9 cellular contexts compared by ENCODE assay signal in genomic region chr17:75826561-75827290, GRCh38. TPM values are rescaled to one million over a fixed set of nuclear protein-coding genes. Genes with fewer than 3 reads are reported as not detected.
DNase-seq lines count a peak whose midpoint lies in the region; ATAC-seq lines count a peak whose summit lies in the region.
"Had no signal": no experiment of that assay in that cellular context is flagged by ENCODE, and none has a peak within 500 bp of the region (broad histone marks: within the 10 kb centered on the region; RNA-seq: fewer than 3 reads in every experiment).

No MANE protein-coding gene starts in this region.

- DNase-seq in H7 (peak; percentile 76), GF-D8 (lab: John Stamatoyannopoulos, UW) (no peak), NK-92 (lab: John Stamatoyannopoulos, UW; ENCODE audit: unreplicated experiment) (no peak), NCI-H2227 treated with DMSO at 0.1 percent for 48 hours (lab: John Stamatoyannopoulos, UW) (no peak)
- no peak for DNase-seq in activated CD8-positive, alpha-beta T cell treated with anti-CD3 and anti-CD28 coated beads, Interleukin-2, amount 10 ng/mL, durations not matched to agents 7 days and 5 days
- DNase-seq in stimulated activated effector memory CD8-positive, alpha-beta T cell treated with anti-CD3 and anti-CD28 coated beads, Interleukin-12 subunit alpha, Interleukin-12 subunit beta, amount 100 ng/mL, for 72 hours (ENCODE audit: low spot score in 2 of 2): no peak

- H3K27me3 Mint-ChIP-seq in activated CD8-positive, alpha-beta T cell treated with anti-CD3 and anti-CD28 coated beads, Interleukin-2, amount 10 ng/mL, durations not matched to agents 7 days and 5 days (ENCODE audit: low read depth): no peaks in the 10 kb centered on the region

- no peak overlapping the region for H3K4me3 ChIP-seq in H7 (ENCODE audit: insufficient read depth, low read depth, low read length)
- no peak overlapping the region for H3K4me3 ChIP-seq in iPS-15b (ENCODE audit: low read depth, low read length)

- peaks cover 39% of the 10 kb centered on the region for H3K36me3 Mint-ChIP-seq in activated CD8-positive, alpha-beta T cell treated with anti-CD3 and anti-CD28 coated beads, Interleukin-2, amount 10 ng/mL, durations not matched to agents 7 days and 5 days (ENCODE audit: low read depth)
- peaks cover 85% of the 10 kb centered on the region for H3K36me3 Mint-ChIP-seq in stimulated activated effector memory CD8-positive, alpha-beta T cell treated with anti-CD3 and anti-CD28 coated beads, Interleukin-12 subunit alpha, Interleukin-12 subunit beta, amount 100 ng/mL, for 72 hours

- H3K36me3 ChIP-seq in H7 (replicated peaks; ENCODE audit: control insufficient read depth, insufficient read depth, low read length): peaks cover 14% of the 10 kb centered on the region
- peaks cover 20% of the 10 kb centered on the region for H3K36me3 ChIP-seq in iPS-15b (ENCODE audit: control insufficient read depth, insufficient read depth, low read length)

- POLR2A ChIA-PET in activated CD8-positive, alpha-beta T cell treated with anti-CD3 and anti-CD28 coated beads, Interleukin-2, amount 10 ng/mL, durations not matched to agents 7 days and 5 days (lab: Charles Lee): interaction anchor here (0.8 to 17.8 kb wide), 9 partner anchors 10 to 193 kb away, joined by 3 to 205 read pairs (median 4); partner anchors contain the start of genes GALK1, UNC13D, UNK and WBP2

- H3K9me3 Mint-ChIP-seq in activated CD8-positive, alpha-beta T cell treated with anti-CD3 and anti-CD28 coated beads, Interleukin-2, amount 10 ng/mL, durations not matched to agents 7 days and 5 days (ENCODE audit: insufficient read depth): no peaks in the 10 kb centered on the region
- H3K9me3 Mint-ChIP-seq in stimulated activated effector memory CD8-positive, alpha-beta T cell treated with anti-CD3 and anti-CD28 coated beads, Interleukin-12 subunit alpha, Interleukin-12 subunit beta, amount 100 ng/mL, for 72 hours: no peaks in the 10 kb centered on the region
- H3K9me3 Mint-ChIP-seq: activated T-helper 2 cell treated with anti-CD3 and anti-CD28 coated beads, Interferon-gamma antibody, Interleukin-2, Interleukin-4, amounts not matched to agents 10 μg/mL and 5 μg/mL and 100 μg/mL, durations not matched to agents 14 hours and 24 hours and 36 hours had no signal

- H3K27me3 ChIP-seq in H7 (ENCODE audit: control insufficient read depth, insufficient read depth, low read length): no peaks in the 10 kb centered on the region
- H3K27me3 ChIP-seq in iPS-15b (ENCODE audit: control insufficient read depth, insufficient read depth, low read length): no peaks in the 10 kb centered on the region

- peak overlapping the region; percentile 99 for H3K27ac Mint-ChIP-seq in activated CD8-positive, alpha-beta T cell treated with anti-CD3 and anti-CD28 coated beads, Interleukin-2, amount 10 ng/mL, durations not matched to agents 7 days and 5 days
- H3K27ac Mint-ChIP-seq in stimulated activated effector memory CD8-positive, alpha-beta T cell treated with anti-CD3 and anti-CD28 coated beads, Interleukin-12 subunit alpha, Interleukin-12 subunit beta, amount 100 ng/mL, for 72 hours: peak overlapping the region; percentile 92
- H3K27ac Mint-ChIP-seq: activated T-helper 2 cell treated with anti-CD3 and anti-CD28 coated beads, Interferon-gamma antibody, Interleukin-2, Interleukin-4, amounts not matched to agents 10 μg/mL and 5 μg/mL and 100 μg/mL, durations not matched to agents 14 hours and 24 hours and 36 hours had no signal

- peak overlapping the region; percentile 37 for H3K9ac ChIP-seq in iPS-15b (ENCODE audit: low read depth, low read length)

- no peaks in the 10 kb centered on the region for H3K9me3 ChIP-seq in iPS-15b (ENCODE audit: control insufficient read depth, insufficient read depth, low read length)

- no peak overlapping the region for H3K4me3 Mint-ChIP-seq in activated CD8-positive, alpha-beta T cell treated with anti-CD3 and anti-CD28 coated beads, Interleukin-2, amount 10 ng/mL, durations not matched to agents 7 days and 5 days
- H3K4me3 Mint-ChIP-seq in stimulated activated effector memory CD8-positive, alpha-beta T cell treated with anti-CD3 and anti-CD28 coated beads, Interleukin-12 subunit alpha, Interleukin-12 subunit beta, amount 100 ng/mL, for 72 hours: no peak overlapping the region

- CTCF ChIA-PET in activated CD8-positive, alpha-beta T cell treated with anti-CD3 and anti-CD28 coated beads, Interleukin-2, amount 10 ng/mL, durations not matched to agents 7 days and 5 days (lab: Charles Lee): interaction anchor here (0.9 to 4.5 kb wide), 26 partner anchors 8 to 556 kb away, joined by 3 to 44 read pairs (median 5); partner anchors contain the start of genes GALK1, MIF4GD, TRIM47 and UNK

- ATAC-seq in activated CD8-positive, alpha-beta T cell treated with anti-CD3 and anti-CD28 coated beads, Interleukin-2, amount 10 ng/mL, durations not matched to agents 7 days and 5 days: no peak
- no peak for ATAC-seq in stimulated activated effector memory CD8-positive, alpha-beta T cell treated with anti-CD3 and anti-CD28 coated beads, Interleukin-12 subunit alpha, Interleukin-12 subunit beta, amount 100 ng/mL, for 72 hours
- no peak for ATAC-seq in HG02759 (IDR thresholded peaks at IDR 0.05; ENCODE audit: unreplicated experiment)

- H3K4me1 ChIP-seq in iPS-15b (ENCODE audit: control insufficient read depth, insufficient read depth, low read length): peaks cover 6% of the 10 kb centered on the region

- peaks cover 41% of the 10 kb centered on the region for H3K4me1 Mint-ChIP-seq in activated CD8-positive, alpha-beta T cell treated with anti-CD3 and anti-CD28 coated beads, Interleukin-2, amount 10 ng/mL, durations not matched to agents 7 days and 5 days (ENCODE audit: low read depth)
- peaks cover 28% of the 10 kb centered on the region for H3K4me1 Mint-ChIP-seq in stimulated activated effector memory CD8-positive, alpha-beta T cell treated with anti-CD3 and anti-CD28 coated beads, Interleukin-12 subunit alpha, Interleukin-12 subunit beta, amount 100 ng/mL, for 72 hours

RNA-seq across cellular contexts. Expression of gene UNC13D, which starts 17.5 kb away (rescaled TPM):
- 4.2 and 7.2 TPM in 2 replicates for total RNA-seq in H7 (2014; rRNA removed; shearing (Covaris generic))
- total RNA-seq in activated CD8-positive, alpha-beta T cell treated with anti-CD3 and anti-CD28 coated beads, Interleukin-2, amount 10 ng/mL, durations not matched to agents 7 days and 5 days: 100 to 1,000 TPM; 234 to 249 TPM

RNA-seq across cellular contexts. Expression of gene WBP2, which starts 28.4 kb away (rescaled TPM):
- 44.8 and 48.2 TPM in 2 replicates for total RNA-seq in H7 (2014; rRNA removed; shearing (Covaris generic))
- 10 to 100 TPM; 64.3 to 68.6 TPM for total RNA-seq in activated CD8-positive, alpha-beta T cell treated with anti-CD3 and anti-CD28 coated beads, Interleukin-2, amount 10 ng/mL, durations not matched to agents 7 days and 5 days

RNA-seq across cellular contexts. Expression of gene UNK, which starts 42.1 kb away (rescaled TPM):
- 17.9 and 21.7 TPM in 2 replicates for total RNA-seq in H7 (2014; rRNA removed; shearing (Covaris generic))
- total RNA-seq in activated CD8-positive, alpha-beta T cell treated with anti-CD3 and anti-CD28 coated beads, Interleukin-2, amount 10 ng/mL, durations not matched to agents 7 days and 5 days: 10 to 100 TPM; 30.2 to 31.0 TPM

RNA-seq across cellular contexts. Expression of gene TRIM47, which starts 51.7 kb away (rescaled TPM):
- 8.5 and 14.1 TPM in 2 replicates for total RNA-seq in H7 (2014; rRNA removed; shearing (Covaris generic))
- total RNA-seq in activated CD8-positive, alpha-beta T cell treated with anti-CD3 and anti-CD28 coated beads, Interleukin-2, amount 10 ng/mL, durations not matched to agents 7 days and 5 days: 10 to 100 TPM; 31.4 to 36.8 TPM

Comparison
In these comparisons a context has a peak if more than half of its experiments do, and no peak if none do; other contexts are left out.
1. RNA of gene UNC13D, which starts 17.5 kb away (total RNA-seq): 234 to 249 TPM in activated CD8-positive, alpha-beta T cell treated with anti-CD3 and anti-CD28 coated beads, Interleukin-2, amount 10 ng/mL, durations not matched to agents 7 days and 5 days; 4.2 to 7.2 TPM in H7; every median in the first group is over 10 times any median in the second.